Comparison of ENCODE assay signal across 11 cellular contexts in genomic region chr19:41552558-41552957, GRCh38. TPM values are rescaled to one million over a fixed set of nuclear protein-coding genes. Genes with fewer than 3 reads are reported as not detected.
A peak's percentile ranks its signal among the peaks of the same experiment; 100 is the strongest.
DNase-seq lines count a peak whose midpoint lies in the region; ATAC-seq and TF ChIP-seq lines count a peak whose summit lies in the region.
"Had no signal": no experiment of that assay in that cellular context is flagged by ENCODE, and none has a peak within 500 bp of the region (broad histone marks: within the 10 kb centered on the region; RNA-seq: fewer than 3 reads in every experiment).

No MANE protein-coding gene starts in this region.

- ATAC-seq in CD8-positive, alpha-beta T cell, result peak; percentile 19
- ATAC-seq in GM19463 (IDR thresholded peaks at IDR 0.05; ENCODE audit: unreplicated experiment) (peak; percentile 52), lower lobe of right lung (no peak), WTC11 (no peak), GM21528 (IDR thresholded peaks at IDR 0.05; ENCODE audit: low FRiP score, unreplicated experiment) (no peak)

- peak overlapping the region; percentile 69 for H3K27ac ChIP-seq in CD8-positive, alpha-beta T cell (ENCODE audit: low read depth, low read length)
- peak overlapping the region; percentile 99 for H3K27ac ChIP-seq in OCI-LY7 (ENCODE audit: low read depth, low read length, poor library complexity, severe bottlenecking)
- H3K27ac ChIP-seq in lower lobe of right lung, result no peak overlapping the region
- H3K27ac ChIP-seq in esophagus muscularis mucosa (replicated peaks in 1 of 4), result no peak overlapping the region

- peak overlapping the region; percentile 92 for H3K27ac Mint-ChIP-seq in CD8-positive, alpha-beta T cell
- no peak overlapping the region for H3K27ac Mint-ChIP-seq in WTC11

- DNase-seq in CD8-positive, alpha-beta T cell, result no peak
- DNase-seq in OCI-LY7 (ENCODE audit: low spot score), result peak; percentile 92
- no peak for DNase-seq in lower lobe of right lung
- no peak for DNase-seq in WTC11 (ENCODE audit: low spot score)
- DNase-seq in NCI-H2227 (lab: John Stamatoyannopoulos, UW; ENCODE audit: unreplicated experiment), result no peak
- no peak for DNase-seq in esophagus muscularis mucosa (ENCODE audit: extremely low spot score)
- DNase-seq: DMS 273 treated with DMSO at 0.1 percent for 48 hours; effector CD8-positive, alpha-beta T cell; NCI-H2171 treated with DMSO at 0.1 percent for 48 hours had no signal

- peak overlapping the region; percentile 76 for H3K4me2 ChIP-seq in OCI-LY7 (ENCODE audit: low read length)

- no peaks in the 10 kb centered on the region for H3K27me3 ChIP-seq in CD8-positive, alpha-beta T cell (ENCODE audit: insufficient read depth, low read length)
- H3K27me3 ChIP-seq in lower lobe of right lung (ENCODE audit: low read depth) (no peaks in the 10 kb centered on the region), esophagus muscularis mucosa (peaks cover 0 to 33% (median 0%) of the 10 kb centered on the region in 4 donors)

- CTCF ChIA-PET in CD8-positive, alpha-beta T cell (lab: Charles Lee), result interaction anchor here (1.9 to 4.7 kb wide), 3 partner anchors 10 to 17 kb away, joined by 13 to 22 read pairs (median 14); no protein-coding TSS in a partner anchor
- CTCF ChIA-PET in OCI-LY7 (lab: Charles Lee; ENCODE audit: unreplicated experiment) (no interaction called here), WTC11 (lab: Charles Lee) (interaction anchor here (1.0 to 1.6 kb wide), 2 partner anchors 11 kb away, joined by 3 to 12 read pairs; no protein-coding TSS in a partner anchor)

- peaks cover 84% of the 10 kb centered on the region for H3K79me2 ChIP-seq in OCI-LY7 (ENCODE audit: insufficient read depth, low read depth, low read length)

- H3K4me1 Mint-ChIP-seq in CD8-positive, alpha-beta T cell (ENCODE audit: low read depth), result peaks cover 53% of the 10 kb centered on the region
- peaks cover 30% of the 10 kb centered on the region for H3K4me1 Mint-ChIP-seq in WTC11

- POLR2A ChIA-PET in CD8-positive, alpha-beta T cell (lab: Charles Lee), result interaction anchor here (1.0 kb wide), 1 partner anchor 11 kb away, joined by 3 read pairs; no protein-coding TSS in a partner anchor
- POLR2A ChIA-PET in OCI-LY7 (lab: Charles Lee), result interaction anchor here (0.6 to 1.2 kb wide), 2 partner anchors 17 to 53 kb away, joined by 3 read pairs; no protein-coding TSS in a partner anchor
- POLR2A ChIA-PET in WTC11 (lab: Charles Lee), result no interaction called here

- H4K20me1 ChIP-seq in OCI-LY7 (ENCODE audit: insufficient read depth, low read length), result no peaks in the 10 kb centered on the region

- peaks cover 5% of the 10 kb centered on the region for H3K36me3 ChIP-seq in CD8-positive, alpha-beta T cell (ENCODE audit: insufficient read depth, low read length)
- H3K36me3 ChIP-seq in OCI-LY7 (ENCODE audit: insufficient read depth, low read length) (peaks cover 76% of the 10 kb centered on the region), lower lobe of right lung (no peaks in the 10 kb centered on the region), esophagus muscularis mucosa (no peaks in the 10 kb centered on the region)

- peaks cover 50% of the 10 kb centered on the region for H3K4me1 ChIP-seq in CD8-positive, alpha-beta T cell (ENCODE audit: insufficient read depth, low read length)
- H3K4me1 ChIP-seq in OCI-LY7 (ENCODE audit: insufficient read depth, low read length, poor library complexity, severe bottlenecking) (peaks cover 54% of the 10 kb centered on the region), lower lobe of right lung (peaks cover 36% of the 10 kb centered on the region), esophagus muscularis mucosa (peaks cover 0 to 5% (median 2%) of the 10 kb centered on the region in 4 donors)

- no peaks in the 10 kb centered on the region for H3K9me3 ChIP-seq in CD8-positive, alpha-beta T cell (ENCODE audit: low read length)
- peaks cover 31% of the 10 kb centered on the region for H3K9me3 ChIP-seq in OCI-LY7 (ENCODE audit: low read length)
- H3K9me3 ChIP-seq in lower lobe of right lung, result no peaks in the 10 kb centered on the region
- no peaks in the 10 kb centered on the region for H3K9me3 ChIP-seq in esophagus muscularis mucosa

- 69% methylated on average over 6 of the region's 6 CpGs for whole genome bisulfite sequencing in esophagus muscularis mucosa

- H3K4me3 Mint-ChIP-seq in CD8-positive, alpha-beta T cell, result peak overlapping the region; percentile 94
- no peak overlapping the region for H3K4me3 Mint-ChIP-seq in WTC11

- TF ChIP-seq EP300 in esophagus muscularis mucosa (IDR thresholded peaks at IDR 0.05), result no peak

- intact Hi-C loops in CD8-positive, alpha-beta T cell (cut with DNase I, micrococcal nuclease), result loop anchor here in 1 of 2 experiments (1.0 kb wide), 1 partner anchor 10 kb away; no protein-coding TSS in a partner anchor
- intact Hi-C loops in OCI-LY7 (cut with micrococcal nuclease; ENCODE audit: unreplicated experiment), result no loop called here
- intact Hi-C loops in lower lobe of right lung (cut with DNase I), result no loop called here
- intact Hi-C loops in esophagus muscularis mucosa (cut with DNase I), result no loop called here

- no peak overlapping the region for H2AFZ ChIP-seq in OCI-LY7 (ENCODE audit: low read length)

- H3K9me3 Mint-ChIP-seq in CD8-positive, alpha-beta T cell, result no peaks in the 10 kb centered on the region
- peaks cover 29% of the 10 kb centered on the region for H3K9me3 Mint-ChIP-seq in WTC11

- no TSS peak for BruUV-seq in OCI-LY7 (replicated peaks; lab: Mats Ljungman, UMichigan)

- no peak for TF ChIP-seq POLR2A in esophagus muscularis mucosa (IDR thresholded peaks at IDR 0.05; ENCODE audit: low read depth)

- peaks cover 5% of the 10 kb centered on the region for H3K27me3 Mint-ChIP-seq in CD8-positive, alpha-beta T cell (ENCODE audit: low read depth)
- H3K27me3 Mint-ChIP-seq in WTC11 (ENCODE audit: low read depth), result peaks cover 24% of the 10 kb centered on the region

- H3K36me3 Mint-ChIP-seq in CD8-positive, alpha-beta T cell, result peaks cover 47% of the 10 kb centered on the region
- peaks cover 21% of the 10 kb centered on the region for H3K36me3 Mint-ChIP-seq in WTC11

- H3K9me2 ChIP-seq in OCI-LY7 (ENCODE audit: insufficient read depth, low read length), result no peaks in the 10 kb centered on the region

- peak overlapping the region; percentile 67 for H3K4me3 ChIP-seq in CD8-positive, alpha-beta T cell (ENCODE audit: low read depth, low read length)
- H3K4me3 ChIP-seq in OCI-LY7 (ENCODE audit: low read depth, low read length, poor library complexity, severe bottlenecking), result peak overlapping the region; percentile 84
- peak overlapping the region; percentile 46 for H3K4me3 ChIP-seq in lower lobe of right lung
- H3K4me3 ChIP-seq in esophagus muscularis mucosa, result no peak overlapping the region

- no peak for TF ChIP-seq CTCF in CD8-positive, alpha-beta T cell (IDR thresholded peaks at IDR 0.05)
- TF ChIP-seq CTCF in OCI-LY7 (conservative IDR thresholded peaks at IDR 0.05; ENCODE audit: low read length), result no peak
- TF ChIP-seq CTCF in lower lobe of right lung (IDR thresholded peaks at IDR 0.05), result no peak
- no peak for TF ChIP-seq CTCF in WTC11 (IDR thresholded peaks at IDR 0.05)
- no peak for TF ChIP-seq CTCF in esophagus muscularis mucosa (IDR thresholded peaks at IDR 0.05)

TF ChIP-seq in WTC11, 78 proteins besides CTCF, POLR2A, EP300 and RAD21:
- TF ChIP-seq E2F1 (CRISPR knock-in tag; IDR thresholded peaks at IDR 0.05), result no peak

RNA-seq across cellular contexts. Expression of gene CEACAM21, which starts 23.4 kb away (rescaled TPM):
- 1 to 10 TPM; 8.3 to 8.8 TPM for total RNA-seq in CD8-positive, alpha-beta T cell
- total RNA-seq in OCI-LY7 (2014; rRNA removed; shearing (Covaris generic)), result 25.9 and 40.8 TPM in 2 replicates
- total RNA-seq in OCI-LY7 (2022), result 52.5 and 56.0 TPM in 2 replicates
- 28.8 TPM for total RNA-seq in lower lobe of right lung
- total RNA-seq in WTC11 (2021), result 0.35 to 0.55 TPM in 2 of 3 replicates, not detected in the other
- 1 to 10 TPM in 1 of 4 donors, under 1 TPM in 1, not detected in 2; 0.83 to 1.8 TPM for total RNA-seq in esophagus muscularis mucosa

Comparison
In these comparisons a context has a peak if more than half of its experiments do, and no peak if none do; other contexts are left out.
1. ATAC-seq: peak in CD8-positive, alpha-beta T cell (single experiment) and GM19463 (single experiment); none in lower lobe of right lung (0 of 2), WTC11 (single experiment) and GM21528 (single experiment).
2. H3K27ac ChIP-seq: peak in CD8-positive, alpha-beta T cell (single experiment) and OCI-LY7 (single experiment); none in lower lobe of right lung (single experiment) and esophagus muscularis mucosa (0 of 4).
3. H3K4me3 ChIP-seq: peak in CD8-positive, alpha-beta T cell (single experiment), OCI-LY7 (single experiment) and lower lobe of right lung (single experiment); none in esophagus muscularis mucosa (0 of 4).